Comparison of ENCODE assay signal across 1 cellular context in the genomic region with DNA sequence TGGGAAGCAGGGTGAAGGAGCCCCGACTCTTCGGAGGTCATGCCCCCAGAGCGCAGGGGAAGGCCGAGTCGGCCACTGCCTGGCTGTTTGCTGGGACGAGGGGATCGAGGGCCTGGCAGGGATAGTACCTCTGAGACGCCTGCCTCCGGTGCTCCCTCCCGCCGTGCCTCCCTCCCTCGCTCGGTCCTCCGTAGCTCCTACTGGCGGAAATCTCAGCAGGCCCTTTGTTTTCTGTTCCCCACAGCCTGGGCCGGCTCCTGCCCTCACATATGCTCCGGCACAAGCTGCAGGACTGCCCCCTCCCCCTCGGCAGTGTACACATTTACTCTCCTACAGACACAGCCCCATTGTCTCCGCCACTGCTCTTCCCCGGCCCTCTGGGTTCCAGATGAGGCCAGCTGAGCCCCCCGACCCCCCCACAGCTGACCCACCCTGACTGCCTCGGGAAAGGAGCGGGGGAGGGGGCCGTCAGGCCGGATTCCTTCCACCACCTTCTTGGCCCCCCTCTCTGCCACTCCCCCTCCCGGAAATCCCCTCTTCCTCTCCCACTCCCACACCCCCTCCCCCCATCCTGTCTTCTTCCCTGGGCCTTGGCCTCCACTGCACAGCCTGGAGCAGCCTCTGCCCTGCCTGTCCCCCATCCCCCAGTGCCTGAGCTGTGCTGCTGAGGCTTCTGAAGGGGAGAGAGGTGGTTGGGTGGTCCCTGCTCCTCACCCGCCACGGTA.
TF ChIP-seq lines count a peak whose summit lies in the region.

No MANE protein-coding gene starts in this region.

TF ChIP-seq in GM12878, 131 proteins besides CTCF, POLR2A, EP300 and RAD21:
- TF ChIP-seq NFXL1 (IDR thresholded peaks at IDR 0.05; ENCODE audit: borderline replicate concordance) (peak; percentile 78; the same call in 1 of the 2 replicates), POLR2AphosphoS5 (IDR thresholded peaks at IDR 0.05; ENCODE audit: low read length) (peak; percentile 70; the same call in 1 of the 2 replicates), EGR1 (IDR thresholded peaks at IDR 0.05; ENCODE audit: borderline replicate concordance in 1 of 2, low read depth in 2 of 2, low read length in 2 of 2) (peak in 1 of 2 experiments; percentile 28; a peak in 1 of 3 replicates), WRNIP1 (IDR thresholded peaks at IDR 0.05; ENCODE audit: borderline replicate concordance, low read depth, low read length) (0 out of 2 replicates have a peak, but pooled peaks have one; percentile 53), SIN3A (IDR thresholded peaks at IDR 0.05; ENCODE audit: low read depth, low read length) (0 out of 2 replicates have a peak, but pooled peaks have one; percentile 8), TAF1 (IDR thresholded peaks at IDR 0.05; ENCODE audit: borderline replicate concordance, low read depth, low read length) (0 out of 2 replicates have a peak, but pooled peaks have one; percentile 36), IKZF1 (conservative IDR thresholded peaks at IDR 0.05) (0 out of 2 replicates have a peak, but pooled peaks have one; percentile 5), SPI1 (IDR thresholded peaks at IDR 0.05; ENCODE audit: borderline replicate concordance, insufficient read depth, low read depth, low read length) (no peak), ATF7 (IDR thresholded peaks at IDR 0.05; ENCODE audit: low read depth) (no peak)
- TF ChIP-seq, protein P1, sequence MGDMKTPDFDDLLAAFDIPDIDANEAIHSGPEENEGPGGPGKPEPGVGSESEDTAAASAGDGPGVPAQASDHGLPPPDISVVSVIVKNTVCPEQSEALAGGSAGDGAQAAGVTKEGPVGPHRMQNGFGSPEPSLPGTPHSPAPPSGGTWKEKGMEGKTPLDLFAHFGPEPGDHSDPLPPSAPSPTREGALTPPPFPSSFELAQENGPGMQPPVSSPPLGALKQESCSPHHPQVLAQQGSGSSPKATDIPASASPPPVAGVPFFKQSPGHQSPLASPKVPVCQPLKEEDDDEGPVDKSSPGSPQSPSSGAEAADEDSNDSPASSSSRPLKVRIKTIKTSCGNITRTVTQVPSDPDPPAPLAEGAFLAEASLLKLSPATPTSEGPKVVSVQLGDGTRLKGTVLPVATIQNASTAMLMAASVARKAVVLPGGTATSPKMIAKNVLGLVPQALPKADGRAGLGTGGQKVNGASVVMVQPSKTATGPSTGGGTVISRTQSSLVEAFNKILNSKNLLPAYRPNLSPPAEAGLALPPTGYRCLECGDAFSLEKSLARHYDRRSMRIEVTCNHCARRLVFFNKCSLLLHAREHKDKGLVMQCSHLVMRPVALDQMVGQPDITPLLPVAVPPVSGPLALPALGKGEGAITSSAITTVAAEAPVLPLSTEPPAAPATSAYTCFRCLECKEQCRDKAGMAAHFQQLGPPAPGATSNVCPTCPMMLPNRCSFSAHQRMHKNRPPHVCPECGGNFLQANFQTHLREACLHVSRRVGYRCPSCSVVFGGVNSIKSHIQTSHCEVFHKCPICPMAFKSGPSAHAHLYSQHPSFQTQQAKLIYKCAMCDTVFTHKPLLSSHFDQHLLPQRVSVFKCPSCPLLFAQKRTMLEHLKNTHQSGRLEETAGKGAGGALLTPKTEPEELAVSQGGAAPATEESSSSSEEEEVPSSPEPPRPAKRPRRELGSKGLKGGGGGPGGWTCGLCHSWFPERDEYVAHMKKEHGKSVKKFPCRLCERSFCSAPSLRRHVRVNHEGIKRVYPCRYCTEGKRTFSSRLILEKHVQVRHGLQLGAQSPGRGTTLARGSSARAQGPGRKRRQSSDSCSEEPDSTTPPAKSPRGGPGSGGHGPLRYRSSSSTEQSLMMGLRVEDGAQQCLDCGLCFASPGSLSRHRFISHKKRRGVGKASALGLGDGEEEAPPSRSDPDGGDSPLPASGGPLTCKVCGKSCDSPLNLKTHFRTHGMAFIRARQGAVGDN (IDR thresholded peaks at IDR 0.05) = 0 out of 2 replicates have a peak, but pooled peaks have one; percentile 11
- TF ChIP-seq, protein P2, sequence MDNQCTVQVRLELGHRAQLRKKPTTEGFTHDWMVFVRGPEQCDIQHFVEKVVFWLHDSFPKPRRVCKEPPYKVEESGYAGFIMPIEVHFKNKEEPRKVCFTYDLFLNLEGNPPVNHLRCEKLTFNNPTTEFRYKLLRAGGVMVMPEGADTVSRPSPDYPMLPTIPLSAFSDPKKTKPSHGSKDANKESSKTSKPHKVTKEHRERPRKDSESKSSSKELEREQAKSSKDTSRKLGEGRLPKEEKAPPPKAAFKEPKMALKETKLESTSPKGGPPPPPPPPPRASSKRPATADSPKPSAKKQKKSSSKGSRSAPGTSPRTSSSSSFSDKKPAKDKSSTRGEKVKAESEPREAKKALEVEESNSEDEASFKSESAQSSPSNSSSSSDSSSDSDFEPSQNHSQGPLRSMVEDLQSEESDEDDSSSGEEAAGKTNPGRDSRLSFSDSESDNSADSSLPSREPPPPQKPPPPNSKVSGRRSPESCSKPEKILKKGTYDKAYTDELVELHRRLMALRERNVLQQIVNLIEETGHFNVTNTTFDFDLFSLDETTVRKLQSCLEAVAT (IDR thresholded peaks at IDR 0.05) = 0 out of 2 replicates have a peak, but pooled peaks have one; percentile 7
- TF ChIP-seq, protein P3, sequence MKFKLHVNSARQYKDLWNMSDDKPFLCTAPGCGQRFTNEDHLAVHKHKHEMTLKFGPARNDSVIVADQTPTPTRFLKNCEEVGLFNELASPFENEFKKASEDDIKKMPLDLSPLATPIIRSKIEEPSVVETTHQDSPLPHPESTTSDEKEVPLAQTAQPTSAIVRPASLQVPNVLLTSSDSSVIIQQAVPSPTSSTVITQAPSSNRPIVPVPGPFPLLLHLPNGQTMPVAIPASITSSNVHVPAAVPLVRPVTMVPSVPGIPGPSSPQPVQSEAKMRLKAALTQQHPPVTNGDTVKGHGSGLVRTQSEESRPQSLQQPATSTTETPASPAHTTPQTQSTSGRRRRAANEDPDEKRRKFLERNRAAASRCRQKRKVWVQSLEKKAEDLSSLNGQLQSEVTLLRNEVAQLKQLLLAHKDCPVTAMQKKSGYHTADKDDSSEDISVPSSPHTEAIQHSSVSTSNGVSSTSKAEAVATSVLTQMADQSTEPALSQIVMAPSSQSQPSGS (IDR thresholded peaks at IDR 0.05; ENCODE audit: low read length) = no peak
- TF ChIP-seq, protein P4, sequence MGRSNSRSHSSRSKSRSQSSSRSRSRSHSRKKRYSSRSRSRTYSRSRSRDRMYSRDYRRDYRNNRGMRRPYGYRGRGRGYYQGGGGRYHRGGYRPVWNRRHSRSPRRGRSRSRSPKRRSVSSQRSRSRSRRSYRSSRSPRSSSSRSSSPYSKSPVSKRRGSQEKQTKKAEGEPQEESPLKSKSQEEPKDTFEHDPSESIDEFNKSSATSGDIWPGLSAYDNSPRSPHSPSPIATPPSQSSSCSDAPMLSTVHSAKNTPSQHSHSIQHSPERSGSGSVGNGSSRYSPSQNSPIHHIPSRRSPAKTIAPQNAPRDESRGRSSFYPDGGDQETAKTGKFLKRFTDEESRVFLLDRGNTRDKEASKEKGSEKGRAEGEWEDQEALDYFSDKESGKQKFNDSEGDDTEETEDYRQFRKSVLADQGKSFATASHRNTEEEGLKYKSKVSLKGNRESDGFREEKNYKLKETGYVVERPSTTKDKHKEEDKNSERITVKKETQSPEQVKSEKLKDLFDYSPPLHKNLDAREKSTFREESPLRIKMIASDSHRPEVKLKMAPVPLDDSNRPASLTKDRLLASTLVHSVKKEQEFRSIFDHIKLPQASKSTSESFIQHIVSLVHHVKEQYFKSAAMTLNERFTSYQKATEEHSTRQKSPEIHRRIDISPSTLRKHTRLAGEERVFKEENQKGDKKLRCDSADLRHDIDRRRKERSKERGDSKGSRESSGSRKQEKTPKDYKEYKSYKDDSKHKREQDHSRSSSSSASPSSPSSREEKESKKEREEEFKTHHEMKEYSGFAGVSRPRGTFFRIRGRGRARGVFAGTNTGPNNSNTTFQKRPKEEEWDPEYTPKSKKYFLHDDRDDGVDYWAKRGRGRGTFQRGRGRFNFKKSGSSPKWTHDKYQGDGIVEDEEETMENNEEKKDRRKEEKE (IDR thresholded peaks at IDR 0.05) = no peak
- TF ChIP-seq, protein P5, sequence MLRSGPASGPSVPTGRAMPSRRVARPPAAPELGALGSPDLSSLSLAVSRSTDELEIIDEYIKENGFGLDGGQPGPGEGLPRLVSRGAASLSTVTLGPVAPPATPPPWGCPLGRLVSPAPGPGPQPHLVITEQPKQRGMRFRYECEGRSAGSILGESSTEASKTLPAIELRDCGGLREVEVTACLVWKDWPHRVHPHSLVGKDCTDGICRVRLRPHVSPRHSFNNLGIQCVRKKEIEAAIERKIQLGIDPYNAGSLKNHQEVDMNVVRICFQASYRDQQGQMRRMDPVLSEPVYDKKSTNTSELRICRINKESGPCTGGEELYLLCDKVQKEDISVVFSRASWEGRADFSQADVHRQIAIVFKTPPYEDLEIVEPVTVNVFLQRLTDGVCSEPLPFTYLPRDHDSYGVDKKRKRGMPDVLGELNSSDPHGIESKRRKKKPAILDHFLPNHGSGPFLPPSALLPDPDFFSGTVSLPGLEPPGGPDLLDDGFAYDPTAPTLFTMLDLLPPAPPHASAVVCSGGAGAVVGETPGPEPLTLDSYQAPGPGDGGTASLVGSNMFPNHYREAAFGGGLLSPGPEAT (IDR thresholded peaks at IDR 0.05; ENCODE audit: low read depth) = 0 out of 2 replicates have a peak, but pooled peaks have one; percentile 14
